ENCODE assay signal across 27 cellular contexts in genomic region chr5:167578977-167579700, GRCh38.
DNase-seq lines count a peak whose midpoint lies in the region; ATAC-seq and TF ChIP-seq lines count a peak whose summit lies in the region.
"Had no signal": no experiment of that assay in that cellular context is flagged by ENCODE, and none has a peak within 500 bp of the region (broad histone marks: within the 10 kb centered on the region; RNA-seq: fewer than 3 reads in every experiment).

No MANE protein-coding gene starts in this region.

- H3K27ac ChIP-seq in A673 (ENCODE audit: low read depth, low read length, poor library complexity, severe bottlenecking) (peak overlapping the region; percentile 71), coronary artery (no peak overlapping the region), PC-9 (no peak overlapping the region)
- H3K27ac ChIP-seq: 22Rv1, adrenal gland, epithelial cell of prostate, psoas muscle, sigmoid colon, SJCRH30, testis had no signal

- intact Hi-C loops in A673 (cut with micrococcal nuclease; ENCODE audit: unreplicated experiment) (loop anchor here (5.0 to 10.0 kb wide), 4 partner anchors 186 to 658 kb away; no protein-coding TSS in a partner anchor), PC-9 (cut with micrococcal nuclease; ENCODE audit: unreplicated experiment) (no loop called here)

- no peak for DNase-seq in A673 (ENCODE audit: low spot score)
- peak; percentile 20 for DNase-seq in H4 (ENCODE audit: low spot score)
- no peak for DNase-seq in adipocyte (ENCODE audit: low read depth)
- DNase-seq in fibroblast of pulmonary artery (ENCODE audit: low read depth) = peak; percentile 45
- no peak for DNase-seq in NCI-H2196 (lab: John Stamatoyannopoulos, UW; ENCODE audit: unreplicated experiment)
- DNase-seq in coronary artery (ENCODE audit: low spot score) = no peak
- no peak for DNase-seq in PC-9
- DNase-seq: activated B cell treated with CpG ODN at 0.5 μM for 24 hours; activated CD4-positive, alpha-beta T cell treated with anti-CD3 and anti-CD28 coated beads, Interleukin-2, amount 50 U/mL, for 1 hour; activated CD8-positive, alpha-beta memory T cell treated with anti-CD3 and anti-CD28 coated beads, Interleukin-2, amount 10 ng/mL, durations not matched to agents 7 days and 5 days; activated naive CD4-positive, alpha-beta T cell treated with Interleukin-2 at 50 U/mL for 16 hours; adrenal gland; DMS53; effector CD8-positive, alpha-beta T cell; foreskin melanocyte; GF-D8; NCI-H1048; NCI-H1930; psoas muscle; sigmoid colon; SJCRH30; stimulated activated CD4-positive, alpha-beta T cell treated with anti-CD3 and anti-CD28 coated beads, Interleukin-15, amount 100 ng/mL, for 24 hours; stimulated activated naive CD4-positive, alpha-beta T cell treated with Interleukin-2 at 50 U/mL for 16 hours; testis had no signal

- H3K36me3 ChIP-seq in A673 (ENCODE audit: insufficient read depth, low read length, poor library complexity, severe bottlenecking) = peaks cover 3% of the 10 kb centered on the region
- H3K36me3 ChIP-seq in adipocyte (ENCODE audit: control insufficient read depth, insufficient read depth, low read length, severe bottlenecking) = no peaks in the 10 kb centered on the region
- no peaks in the 10 kb centered on the region for H3K36me3 ChIP-seq in PC-9 (ENCODE audit: low read depth)
- H3K36me3 ChIP-seq: adrenal gland, sigmoid colon, SJCRH30 had no signal

- H3K4me2 ChIP-seq in PC-9 = no peak overlapping the region

- no peak overlapping the region for H2AFZ ChIP-seq in PC-9

- H3K9me3 ChIP-seq in A673 (ENCODE audit: low read depth, low read length, poor library complexity, severe bottlenecking) = no peaks in the 10 kb centered on the region
- H3K9me3 ChIP-seq in adipocyte (ENCODE audit: control insufficient read depth, low read length) = no peaks in the 10 kb centered on the region
- no peaks in the 10 kb centered on the region for H3K9me3 ChIP-seq in PC-9 (ENCODE audit: insufficient read depth, low read depth)
- H3K9me3 ChIP-seq: adrenal gland, psoas muscle, sigmoid colon, SJCRH30, testis had no signal

- TF ChIP-seq CTCF in A673 (conservative IDR thresholded peaks at IDR 0.05; ENCODE audit: low read depth, low read length) = no peak
- no peak for TF ChIP-seq CTCF in fibroblast of pulmonary artery (IDR thresholded peaks at IDR 0.05; ENCODE audit: low read length, missing control alignments)
- TF ChIP-seq CTCF in coronary artery (IDR thresholded peaks at IDR 0.05) = no peak
- no peak for TF ChIP-seq CTCF in PC-9 (conservative IDR thresholded peaks at IDR 0.05)

- no peaks in the 10 kb centered on the region for H3F3A ChIP-seq in PC-9 (ENCODE audit: insufficient read depth, low read depth)

- CTCF ChIA-PET in A673 (lab: Charles Lee) (no interaction called here), PC-9 (lab: Charles Lee) (interaction anchor here (0.6 to 0.7 kb wide), 2 partner anchors 402 to 468 kb away, joined by 3 to 9 read pairs; no protein-coding TSS in a partner anchor)

- H4K20me1 ChIP-seq in PC-9 (ENCODE audit: insufficient read depth) = 0 out of 2 replicates have a peak, but pooled peaks cover 3% of the 10 kb centered on the region

- POLR2A ChIA-PET in A673 (lab: Charles Lee; ENCODE audit: low non-redundant PET) = interaction anchor here (0.6 kb wide), 1 partner anchor 64 kb away, joined by 3 read pairs; no protein-coding TSS in a partner anchor
- POLR2A ChIA-PET in PC-9 (lab: Charles Lee; ENCODE audit: unreplicated experiment) = no interaction called here

- no peak overlapping the region for H3K9ac ChIP-seq in adipocyte (ENCODE audit: low read length)

- H3K27me3 ChIP-seq in A673 (replicated peaks; ENCODE audit: insufficient read depth, low read depth, low read length, poor library complexity) (no peaks in the 10 kb centered on the region), adipocyte (replicated peaks; ENCODE audit: control insufficient read depth, insufficient read depth, low read length) (peaks cover 29% of the 10 kb centered on the region), PC-9 (ENCODE audit: insufficient read depth, low read depth) (peaks cover 37% of the 10 kb centered on the region)
- H3K27me3 ChIP-seq: testis had no signal

- peaks cover 65% of the 10 kb centered on the region for H3K4me1 ChIP-seq in A673 (ENCODE audit: insufficient read depth, low read length, poor library complexity, severe bottlenecking)
- peaks cover 25% of the 10 kb centered on the region for H3K4me1 ChIP-seq in adipocyte (ENCODE audit: control insufficient read depth, insufficient read depth, low read length)
- no peaks in the 10 kb centered on the region for H3K4me1 ChIP-seq in PC-9 (replicated peaks; ENCODE audit: insufficient read depth)
- H3K4me1 ChIP-seq: psoas muscle, SJCRH30, testis had no signal

- H3K79me2 ChIP-seq in PC-9 (ENCODE audit: low read depth) = no peaks in the 10 kb centered on the region

- no peak overlapping the region for H3K4me3 ChIP-seq in A673 (ENCODE audit: low read depth, low read length, poor library complexity, severe bottlenecking)
- peak overlapping the region; percentile 22 for H3K4me3 ChIP-seq in adipocyte (ENCODE audit: low read length)
- H3K4me3 ChIP-seq in fibroblast of pulmonary artery (replicated peaks; ENCODE audit: low read depth, low read length) = no peak overlapping the region
- no peak overlapping the region for H3K4me3 ChIP-seq in coronary artery
- H3K4me3 ChIP-seq in PC-9 = no peak overlapping the region
- H3K4me3 ChIP-seq: adrenal gland, psoas muscle, sigmoid colon, SJCRH30, testis had no signal

- no TSS peak for BruUV-seq in A673 (replicated peaks; lab: Mats Ljungman, UMichigan)
- BruUV-seq in PC-9 (replicated peaks; lab: Mats Ljungman, UMichigan) = no TSS peak

- no peak for ATAC-seq in HG03460 (IDR thresholded peaks at IDR 0.05; ENCODE audit: unreplicated experiment)
- ATAC-seq: activated CD8-positive, alpha-beta memory T cell treated with anti-CD3 and anti-CD28 coated beads, Interleukin-2, amount 10 ng/mL, durations not matched to agents 7 days and 5 days; psoas muscle had no signal

- no peaks in the 10 kb centered on the region for H3K9me2 ChIP-seq in PC-9 (ENCODE audit: insufficient read depth)

Comparison
In these comparisons a context has a peak if more than half of its experiments do, and no peak if none do; other contexts are left out.
1. DNase-seq: peak in H4 (single experiment) and fibroblast of pulmonary artery (single experiment); none in A673 (single experiment), adipocyte (single experiment), NCI-H2196 (single experiment), coronary artery (single experiment) and PC-9 (0 of 2).